ENCODE assay signal across 11 cellular contexts in the genomic region with DNA sequence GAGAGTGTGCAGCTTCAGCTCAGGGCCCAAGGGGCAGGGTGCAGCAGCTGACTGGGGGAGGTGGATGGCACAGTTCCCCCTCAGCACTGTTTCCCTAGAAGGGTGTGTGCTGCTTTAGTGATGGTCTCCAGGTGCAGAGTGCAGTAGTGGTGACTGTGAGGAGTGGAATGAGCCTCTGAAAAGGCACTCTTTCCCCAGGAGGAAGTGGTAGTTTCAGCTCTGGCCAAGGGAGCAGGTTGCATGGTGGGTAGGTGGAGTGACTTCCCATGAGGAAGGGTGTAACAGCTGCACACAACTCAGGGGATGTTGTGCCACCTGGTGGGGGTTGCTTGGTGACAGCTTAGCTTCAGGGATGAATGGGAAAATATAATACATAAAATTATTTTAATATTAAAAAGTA.
DNase-seq lines count a peak whose midpoint lies in the region; ATAC-seq and TF ChIP-seq lines count a peak whose summit lies in the region.
"Had no signal": no experiment of that assay in that cellular context is flagged by ENCODE, and none has a peak within 500 bp of the region (broad histone marks: within the 10 kb centered on the region; RNA-seq: fewer than 3 reads in every experiment).

No MANE protein-coding gene starts in this region.

- no peak overlapping the region for H3K27ac Mint-ChIP-seq in activated CD8-positive, alpha-beta memory T cell treated with anti-CD3 and anti-CD28 coated beads, Interleukin-2, amount 10 ng/mL, durations not matched to agents 7 days and 5 days
- H3K27ac Mint-ChIP-seq: activated naive CD4-positive, alpha-beta T cell treated with anti-CD3 and anti-CD28 coated beads, Interleukin-2, amount 50 U/mL, for 72 hours; memory B cell had no signal

- DNase-seq in left ventricle myocardium superior (no peak), cardiac septum (ENCODE audit: low spot score) (no peak), HuH-7 (ENCODE audit: low spot score) (peak; percentile 23), astrocyte of the cerebellum (ENCODE audit: low read depth) (peak; percentile 8), NOMO-1 treated with DMSO at 0.1 percent for 48 hours (lab: John Stamatoyannopoulos, UW; ENCODE audit: unreplicated experiment) (no peak), Karpas-422 (no peak)
- no peak for DNase-seq in activated CD8-positive, alpha-beta memory T cell treated with anti-CD3 and anti-CD28 coated beads, Interleukin-2, amount 10 ng/mL, durations not matched to agents 7 days and 5 days
- DNase-seq in stimulated activated CD4-positive, alpha-beta T cell treated with anti-CD3 and anti-CD28 coated beads, Interleukin-2, amount 100 ng/mL, for 24 hours = no peak
- DNase-seq: NCI-H2107 had no signal

- ATAC-seq in left ventricle myocardium superior = peak; percentile 35
- ATAC-seq in activated CD8-positive, alpha-beta memory T cell treated with anti-CD3 and anti-CD28 coated beads, Interleukin-2, amount 10 ng/mL, durations not matched to agents 7 days and 5 days = no peak
- ATAC-seq: activated naive CD4-positive, alpha-beta T cell treated with anti-CD3 and anti-CD28 coated beads, Interleukin-2, amount 50 U/mL, for 72 hours had no signal

- no peak overlapping the region for H3K4me3 Mint-ChIP-seq in activated CD8-positive, alpha-beta memory T cell treated with anti-CD3 and anti-CD28 coated beads, Interleukin-2, amount 10 ng/mL, durations not matched to agents 7 days and 5 days
- H3K4me3 Mint-ChIP-seq: memory B cell had no signal

- no peak overlapping the region for H3K9ac ChIP-seq in Karpas-422 (ENCODE audit: low read length)

- no peak overlapping the region for H3K4me2 ChIP-seq in Karpas-422 (ENCODE audit: low read depth, low read length, poor library complexity, severe bottlenecking)

- H3K27me3 ChIP-seq in Karpas-422 (ENCODE audit: low read length) = no peaks in the 10 kb centered on the region

- H3K9me2 ChIP-seq in Karpas-422 (replicated peaks; ENCODE audit: insufficient read depth, low read length) = no peaks in the 10 kb centered on the region

- no peak overlapping the region for H2AFZ ChIP-seq in Karpas-422 (ENCODE audit: low read length)

- H4K20me1 ChIP-seq in Karpas-422 (ENCODE audit: insufficient read depth, low read depth, low read length) = no peaks in the 10 kb centered on the region

- H3K4me3 ChIP-seq in astrocyte of the cerebellum (ENCODE audit: low read depth, low read length) (no peak overlapping the region), Karpas-422 (ENCODE audit: low read length) (no peak overlapping the region)

- peak; percentile 36 for TF ChIP-seq CTCF in astrocyte of the cerebellum (IDR thresholded peaks at IDR 0.05; ENCODE audit: low read depth, low read length, missing control alignments)

- H3K36me3 ChIP-seq in Karpas-422 (ENCODE audit: insufficient read depth, low read length) = no peaks in the 10 kb centered on the region

- no peaks in the 10 kb centered on the region for H3K27me3 Mint-ChIP-seq in activated CD8-positive, alpha-beta memory T cell treated with anti-CD3 and anti-CD28 coated beads, Interleukin-2, amount 10 ng/mL, durations not matched to agents 7 days and 5 days
- H3K27me3 Mint-ChIP-seq: memory B cell had no signal

- no peaks in the 10 kb centered on the region for H3K36me3 Mint-ChIP-seq in activated CD8-positive, alpha-beta memory T cell treated with anti-CD3 and anti-CD28 coated beads, Interleukin-2, amount 10 ng/mL, durations not matched to agents 7 days and 5 days
- H3K36me3 Mint-ChIP-seq: memory B cell had no signal

- intact Hi-C loops in left ventricle myocardium superior (cut with micrococcal nuclease) (no loop called here), cardiac septum (cut with DNase I) (no loop called here)

- CTCF ChIA-PET in activated CD8-positive, alpha-beta memory T cell treated with anti-CD3 and anti-CD28 coated beads, Interleukin-2, amount 10 ng/mL, durations not matched to agents 7 days and 5 days (lab: Charles Lee) = no interaction called here

- H3K79me2 ChIP-seq in Karpas-422 (ENCODE audit: low read length) = no peaks in the 10 kb centered on the region

- no peaks in the 10 kb centered on the region for H3K4me1 Mint-ChIP-seq in activated CD8-positive, alpha-beta memory T cell treated with anti-CD3 and anti-CD28 coated beads, Interleukin-2, amount 10 ng/mL, durations not matched to agents 7 days and 5 days
- H3K4me1 Mint-ChIP-seq: memory B cell had no signal

- in situ Hi-C loops in astrocyte of the cerebellum (cut with HindIII; ENCODE audit: low sequenced_read_pairs) = no loop called here

- H3K9me3 ChIP-seq in Karpas-422 (ENCODE audit: low read length) = peaks cover 20% of the 10 kb centered on the region

- H3K9me3 Mint-ChIP-seq in activated CD8-positive, alpha-beta memory T cell treated with anti-CD3 and anti-CD28 coated beads, Interleukin-2, amount 10 ng/mL, durations not matched to agents 7 days and 5 days (ENCODE audit: low read depth) = no peaks in the 10 kb centered on the region

- H3K27ac ChIP-seq in Karpas-422 (ENCODE audit: low read length) = no peak overlapping the region

- no peaks in the 10 kb centered on the region for H3K4me1 ChIP-seq in Karpas-422 (ENCODE audit: low read length)

Comparison
In these comparisons a context has a peak if more than half of its experiments do, and no peak if none do; other contexts are left out.
1. DNase-seq: peak in HuH-7 (single experiment) and astrocyte of the cerebellum (single experiment); none in left ventricle myocardium superior (single experiment), cardiac septum (single experiment), NOMO-1 treated with DMSO at 0.1 percent for 48 hours (single experiment), activated CD8-positive, alpha-beta memory T cell treated with anti-CD3 and anti-CD28 coated beads, Interleukin-2, amount 10 ng/mL, durations not matched to agents 7 days and 5 days (single experiment), stimulated activated CD4-positive, alpha-beta T cell treated with anti-CD3 and anti-CD28 coated beads, Interleukin-2, amount 100 ng/mL, for 24 hours (0 of 2) and Karpas-422 (single experiment).